In the genomic region with DNA sequence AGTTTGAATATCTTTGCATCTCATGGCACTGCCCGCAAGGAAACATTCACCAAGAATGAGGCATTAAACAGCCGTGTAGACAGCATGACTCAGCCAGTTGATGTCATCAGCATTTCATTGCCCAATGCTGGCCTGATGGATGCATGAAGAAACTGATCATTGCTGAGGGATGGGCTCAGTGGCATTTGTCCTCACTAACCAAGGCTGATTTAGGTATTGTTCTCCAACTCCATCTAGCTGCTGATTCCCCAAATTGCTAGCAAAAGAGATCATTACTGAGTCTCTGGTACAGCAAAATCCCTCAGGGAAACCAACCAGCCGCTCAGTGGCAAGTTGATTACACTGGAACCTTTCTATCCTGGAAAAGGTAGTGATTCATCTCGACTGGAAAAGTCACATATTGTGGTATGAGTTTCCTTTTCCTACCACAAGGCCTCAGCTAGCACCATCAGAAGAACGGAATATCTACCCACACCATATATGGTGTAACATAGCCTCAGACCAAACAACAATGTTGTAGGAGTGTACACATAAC, we compare ENCODE assay signal across 9 cellular contexts.
DNase-seq lines count a peak whose midpoint lies in the region; ATAC-seq and TF ChIP-seq lines count a peak whose summit lies in the region.
"Had no signal": no experiment of that assay in that cellular context is flagged by ENCODE, and none has a peak within 500 bp of the region (broad histone marks: within the 10 kb centered on the region; RNA-seq: fewer than 3 reads in every experiment).

No MANE protein-coding gene starts in this region.

- H3K4me3 Mint-ChIP-seq in activated naive CD4-positive, alpha-beta T cell treated with anti-CD3 and anti-CD28 coated beads for 36 hours = no peak overlapping the region

- H3K4me2 ChIP-seq in PC-3 (ENCODE audit: low read length) = no peak overlapping the region

- TF ChIP-seq CTCF in PC-3 (conservative IDR thresholded peaks at IDR 0.05; ENCODE audit: low read depth, low read length) (peak; percentile 55), testis (IDR thresholded peaks at IDR 0.05) (peak in 2 of 3 experiments; percentile 2 to 16)

- no peaks in the 10 kb centered on the region for H4K20me1 ChIP-seq in PC-3 (ENCODE audit: low read length)

- TF ChIP-seq POLR2A in testis (IDR thresholded peaks at IDR 0.05) = no peak

- H3K27me3 ChIP-seq in PC-3 (ENCODE audit: low read length) (no peaks in the 10 kb centered on the region), testis (no peaks in the 10 kb centered on the region)

- H3K36me3 Mint-ChIP-seq in activated naive CD4-positive, alpha-beta T cell treated with anti-CD3 and anti-CD28 coated beads, Interleukin-2, amount 50 U/mL, for 72 hours = no peaks in the 10 kb centered on the region
- H3K36me3 Mint-ChIP-seq in activated naive CD4-positive, alpha-beta T cell treated with anti-CD3 and anti-CD28 coated beads for 36 hours (ENCODE audit: low read depth) = no peaks in the 10 kb centered on the region

- whole genome bisulfite sequencing in testis, 2 donors = 59 to 63% methylated on average over 5 of the region's 5 CpGs

- no peak for DNase-seq in activated naive CD4-positive, alpha-beta T cell treated with anti-CD3 and anti-CD28 coated beads, Interleukin-2, amount 50 U/mL, for 72 hours (ENCODE audit: low spot score in 2 of 2)
- no peak for DNase-seq in activated naive CD4-positive, alpha-beta T cell treated with anti-CD3 and anti-CD28 coated beads for 36 hours
- DNase-seq in PC-3 = peak; percentile 80
- DNase-seq in testis = no peak
- DNase-seq in NCI-H1092 (lab: John Stamatoyannopoulos, UW) = no peak
- no peak for DNase-seq in ecto neural progenitor cell (ENCODE audit: low spot score)
- no peak for DNase-seq in activated T-cell treated with anti-CD3 and anti-CD28 coated beads, Interleukin-2, amount 50 U/mL, for 48 hours

- H3K4me3 ChIP-seq in PC-3 (ENCODE audit: low read length) (no peak overlapping the region), testis (no peak overlapping the region)

- peak overlapping the region; percentile 39; the same call in 1 of the 2 replicates for H3K27ac ChIP-seq in PC-3 (ENCODE audit: low read length)
- no peak overlapping the region for H3K27ac ChIP-seq in testis

- H3K4me1 Mint-ChIP-seq in activated naive CD4-positive, alpha-beta T cell treated with anti-CD3 and anti-CD28 coated beads for 36 hours (ENCODE audit: low read depth) = no peaks in the 10 kb centered on the region

- H2AFZ ChIP-seq in PC-3 (ENCODE audit: low read length) = no peak overlapping the region

- CTCF ChIA-PET in activated naive CD4-positive, alpha-beta T cell treated with anti-CD3 and anti-CD28 coated beads for 36 hours (lab: Charles Lee) = no interaction called here
- CTCF ChIA-PET in PC-3 (lab: Charles Lee) = no interaction called here

- no TSS peak for BruUV-seq in PC-3 (replicated peaks; lab: Mats Ljungman, UMichigan)

- intact Hi-C loops in activated naive CD4-positive, alpha-beta T cell treated with anti-CD3 and anti-CD28 coated beads for 36 hours (cut with micrococcal nuclease) = no loop called here
- intact Hi-C loops in PC-3 (cut with micrococcal nuclease) = loop anchor here (1.0 to 5.0 kb wide), 3 partner anchors 220 to 375 kb away; no protein-coding TSS in a partner anchor
- intact Hi-C loops in testis (cut with DNase I; ENCODE audit: low total_unique reads) = no loop called here

- peak; percentile 33 to 48 for ATAC-seq in activated naive CD4-positive, alpha-beta T cell treated with anti-CD3 and anti-CD28 coated beads, Interleukin-2, amount 50 U/mL, for 72 hours
- peak; percentile 80 for ATAC-seq in PC-3
- ATAC-seq in esophagus mucosa = peak; percentile 17

- no peaks in the 10 kb centered on the region for H3F3A ChIP-seq in PC-3 (ENCODE audit: low read length, unreplicated experiment)

- H3K9me3 Mint-ChIP-seq in activated naive CD4-positive, alpha-beta T cell treated with anti-CD3 and anti-CD28 coated beads, Interleukin-2, amount 50 U/mL, for 72 hours = no peaks in the 10 kb centered on the region
- H3K9me3 Mint-ChIP-seq in activated naive CD4-positive, alpha-beta T cell treated with anti-CD3 and anti-CD28 coated beads for 36 hours = no peaks in the 10 kb centered on the region

- H3K27me3 Mint-ChIP-seq in activated naive CD4-positive, alpha-beta T cell treated with anti-CD3 and anti-CD28 coated beads for 36 hours (ENCODE audit: low read depth) = no peaks in the 10 kb centered on the region

- H3K9me3 ChIP-seq in PC-3 (ENCODE audit: low read length) (no peaks in the 10 kb centered on the region), testis (no peaks in the 10 kb centered on the region)
- H3K9me3 ChIP-seq: Caco-2 had no signal

- H3K36me3 ChIP-seq in PC-3 (ENCODE audit: low read depth, low read length) (no peaks in the 10 kb centered on the region), testis (ENCODE audit: low read depth, missing control alignments) (no peaks in the 10 kb centered on the region)

- no peaks in the 10 kb centered on the region for H3K9me2 ChIP-seq in PC-3 (replicated peaks; ENCODE audit: low read length)

- peaks cover 5% of the 10 kb centered on the region for H3K4me1 ChIP-seq in PC-3 (ENCODE audit: insufficient read depth, low read length)
- H3K4me1 ChIP-seq in testis = no peaks in the 10 kb centered on the region
- H3K4me1 ChIP-seq: Caco-2 had no signal

- POLR2A ChIA-PET in PC-3 (lab: Charles Lee; ENCODE audit: unreplicated experiment) = no interaction called here

- no peaks in the 10 kb centered on the region for H3K79me2 ChIP-seq in PC-3 (ENCODE audit: low read length)

- H3K9ac ChIP-seq in PC-3 (ENCODE audit: low read length) = no peak overlapping the region

- no peak overlapping the region for H3K27ac Mint-ChIP-seq in activated naive CD4-positive, alpha-beta T cell treated with anti-CD3 and anti-CD28 coated beads, Interleukin-2, amount 50 U/mL, for 72 hours
- H3K27ac Mint-ChIP-seq in activated naive CD4-positive, alpha-beta T cell treated with anti-CD3 and anti-CD28 coated beads for 36 hours = no peak overlapping the region

Comparison
In these comparisons a context has a peak if more than half of its experiments do, and no peak if none do; other contexts are left out.
1. ATAC-seq: peak in every context shown above with its lines; median percentile 80 in PC-3; 40 in activated naive CD4-positive, alpha-beta T cell treated with anti-CD3 and anti-CD28 coated beads, Interleukin-2, amount 50 U/mL, for 72 hours; 17 in esophagus mucosa.